13 cellular contexts compared by ENCODE assay signal in genomic region chr11:60377737-60378136, GRCh38. TPM values are rescaled to one million over a fixed set of nuclear protein-coding genes. Genes with fewer than 3 reads are reported as not detected.
DNase-seq lines count a peak whose midpoint lies in the region; ATAC-seq, FAIRE-seq and TF ChIP-seq lines count a peak whose summit lies in the region.
"Had no signal": no experiment of that assay in that cellular context is flagged by ENCODE, and none has a peak within 500 bp of the region (broad histone marks: within the 10 kb centered on the region; RNA-seq: fewer than 3 reads in every experiment).

No MANE protein-coding gene starts in this region.

- H3K4me1 ChIP-seq in Panc1 (ENCODE audit: control insufficient read depth, insufficient read depth, low read length) (no peaks in the 10 kb centered on the region), vagina (no peaks in the 10 kb centered on the region)

- FAIRE-seq in D721Med (lab: Jason Lieb, UNC) = no peak

- POLR2A ChIA-PET in Panc1 (lab: Charles Lee) = no interaction called here

- peak overlapping the region; percentile 89 for H3K4me3 Mint-ChIP-seq in memory B cell
- H3K4me3 Mint-ChIP-seq: CD4-positive, CD25-positive, alpha-beta regulatory T cell; GM23338 had no signal

- H3K27me3 Mint-ChIP-seq in memory B cell = no peaks in the 10 kb centered on the region

- peak; percentile 1 for DNase-seq in G401 (ENCODE audit: low spot score)
- DNase-seq in Panc1 (ENCODE audit: low read depth, low spot score) = no peak
- peak; percentile 52 to 58 for DNase-seq in memory B cell (ENCODE audit: low spot score in 2 of 2)
- no peak for DNase-seq in D721Med (ENCODE audit: insufficient read length, low spot score)
- no peak for DNase-seq in vagina (ENCODE audit: extremely low spot score in 2 of 2)
- no peak for DNase-seq in central memory CD4-positive, alpha-beta T cell
- DNase-seq: NCI-H1930 had no signal

- H3K36me3 Mint-ChIP-seq in memory B cell = peaks cover 14% of the 10 kb centered on the region
- H3K36me3 Mint-ChIP-seq: CD4-positive, CD25-positive, alpha-beta regulatory T cell had no signal

- peak overlapping the region; percentile 29; the same call in 1 of the 2 replicates for H3K27ac ChIP-seq in Panc1 (ENCODE audit: low read length)
- no peak overlapping the region for H3K27ac ChIP-seq in vagina

- H3K9me3 Mint-ChIP-seq in memory B cell = peaks cover 1% of the 10 kb centered on the region
- H3K9me3 Mint-ChIP-seq: GM23338 had no signal

- in situ Hi-C loops in G401 (cut with HindIII; ENCODE audit: low sequenced_read_pairs) (no loop called here), Panc1 (cut with HindIII; ENCODE audit: low pct_unique_long_range_greater_than_20kb, low sequenced_read_pairs) (no loop called here)

- intact Hi-C loops in Panc1 (cut with micrococcal nuclease; ENCODE audit: unreplicated experiment) (no loop called here), vagina (cut with DNase I) (no loop called here)

- no peak for TF ChIP-seq CTCF in Panc1 (IDR thresholded peaks at IDR 0.05)
- TF ChIP-seq CTCF in D721Med (IDR thresholded peaks at IDR 0.05; ENCODE audit: insufficient read depth, missing control alignments) = no peak
- TF ChIP-seq CTCF in vagina (IDR thresholded peaks at IDR 0.05) = no peak

- H3K27ac Mint-ChIP-seq in memory B cell = peak overlapping the region; percentile 98
- H3K27ac Mint-ChIP-seq: CD4-positive, CD25-positive, alpha-beta regulatory T cell; GM23338 had no signal

- BruUV-seq in Panc1 (replicated peaks; lab: Mats Ljungman, UMichigan) = no TSS peak

- CTCF ChIA-PET in Panc1 (lab: Charles Lee) = no interaction called here

- peaks cover 58% of the 10 kb centered on the region for H3K4me1 Mint-ChIP-seq in memory B cell
- H3K4me1 Mint-ChIP-seq: GM23338 had no signal

- H3K27me3 ChIP-seq in Panc1 (ENCODE audit: control insufficient read depth, insufficient read depth, low read length) (no peaks in the 10 kb centered on the region), vagina (no peaks in the 10 kb centered on the region)

- ATAC-seq in GM21723 (IDR thresholded peaks at IDR 0.05; ENCODE audit: unreplicated experiment) = peak; percentile 62
- ATAC-seq in Panc1 = no peak
- peak; percentile 80 for ATAC-seq in memory B cell (ENCODE audit: low read depth)
- ATAC-seq in activated CD4-positive, CD25-positive, alpha-beta regulatory T cell treated with anti-CD3 and anti-CD28 coated beads, Interleukin-2, amount 50 U/mL, for 24 hours = no peak
- ATAC-seq: GM23338 had no signal

- no peaks in the 10 kb centered on the region for H3K9me3 ChIP-seq in Panc1 (ENCODE audit: control insufficient read depth, insufficient read depth, low read depth, low read length)
- H3K9me3 ChIP-seq in vagina = no peaks in the 10 kb centered on the region

- no peak for TF ChIP-seq POLR2A in vagina (IDR thresholded peaks at IDR 0.05)

- H3K4me3 ChIP-seq in Panc1 (ENCODE audit: low read depth in 2 of 2, low read length in 2 of 2) = no peak overlapping the region
- no peak overlapping the region for H3K4me3 ChIP-seq in vagina
- H3K4me3 ChIP-seq: GM23338 had no signal

- H3K36me3 ChIP-seq in Panc1 (ENCODE audit: control insufficient read depth, insufficient read depth, low read length) = no peaks in the 10 kb centered on the region
- H3K36me3 ChIP-seq in vagina = no peaks in the 10 kb centered on the region

RNA-seq across cellular contexts. Expression of gene MS4A7, which starts 0.6 kb away (rescaled TPM):
- not detected in 2 replicates for total RNA-seq in G401 (2014; rRNA removed; shearing (Covaris generic))
- total RNA-seq in Panc1 (2021; ENCODE audit: unreplicated experiment) (0.23 TPM), vagina (23.3 TPM)
- not detected for polyA plus RNA-seq in Panc1 (2012; ENCODE audit: insufficient read length)
- total RNA-seq: activated CD8-positive, alpha-beta memory T cell treated with anti-CD3 and anti-CD28 coated beads for 36 hours; kidney epithelial cell had no signal
- polyA plus RNA-seq: GM23338 had no signal

RNA-seq across cellular contexts. Expression of gene MS4A14, which starts 18.5 kb away (rescaled TPM):
- total RNA-seq in G401 (2014; rRNA removed; shearing (Covaris generic)) = not detected in 2 replicates
- not detected for total RNA-seq in Panc1 (2021; ENCODE audit: unreplicated experiment)
- polyA plus RNA-seq in Panc1 (2012; ENCODE audit: insufficient read length) = not detected
- 1.7 TPM for total RNA-seq in vagina
- total RNA-seq: activated CD8-positive, alpha-beta memory T cell treated with anti-CD3 and anti-CD28 coated beads for 36 hours; CD4-positive, CD25-positive, alpha-beta regulatory T cell; GM23338; kidney epithelial cell had no signal
- polyA plus RNA-seq: CD4-positive, CD25-positive, alpha-beta regulatory T cell; GM23338 had no signal

RNA-seq across cellular contexts. Expression of gene MS4A6E, which starts 50.7 kb away (rescaled TPM):
- total RNA-seq in G401 (2014; rRNA removed; shearing (Covaris generic)) = not detected in 2 replicates
- total RNA-seq in Panc1 (2021; ENCODE audit: unreplicated experiment) (not detected), vagina (3.4 TPM)
- polyA plus RNA-seq in Panc1 (2012; ENCODE audit: insufficient read length) = not detected
- total RNA-seq: activated CD8-positive, alpha-beta memory T cell treated with anti-CD3 and anti-CD28 coated beads for 36 hours; CD4-positive, CD25-positive, alpha-beta regulatory T cell; GM23338; kidney epithelial cell had no signal
- polyA plus RNA-seq: CD4-positive, CD25-positive, alpha-beta regulatory T cell; GM23338 had no signal

RNA-seq across cellular contexts. Expression of gene MS4A5, which starts 51.6 kb away (rescaled TPM):
- not detected in 2 replicates for total RNA-seq in G401 (2014; rRNA removed; shearing (Covaris generic))
- total RNA-seq in Panc1 (2021; ENCODE audit: unreplicated experiment) (not detected), vagina (not detected)
- polyA plus RNA-seq in Panc1 (2012; ENCODE audit: insufficient read length) = not detected
- total RNA-seq: activated CD8-positive, alpha-beta memory T cell treated with anti-CD3 and anti-CD28 coated beads for 36 hours; CD4-positive, CD25-positive, alpha-beta regulatory T cell; GM23338; kidney epithelial cell had no signal
- polyA plus RNA-seq: CD4-positive, CD25-positive, alpha-beta regulatory T cell; GM23338 had no signal

Comparison
In these comparisons a context has a peak if more than half of its experiments do, and no peak if none do; other contexts are left out.
1. DNase-seq: peak in G401 (single experiment) and memory B cell (2 of 2); none in Panc1 (single experiment), D721Med (single experiment), vagina (0 of 2) and central memory CD4-positive, alpha-beta T cell (single experiment).
2. ATAC-seq: peak in GM21723 (single experiment) and memory B cell (single experiment); none in Panc1 (single experiment) and activated CD4-positive, CD25-positive, alpha-beta regulatory T cell treated with anti-CD3 and anti-CD28 coated beads, Interleukin-2, amount 50 U/mL, for 24 hours (0 of 2).
3. RNA of gene MS4A7, which starts 0.6 kb away (total RNA-seq): 23.3 TPM in vagina (single experiment); 0.23 TPM in Panc1 (single experiment) and not detected in G401; every median in the first group is over 10 times any median in the second.